Comparison of ENCODE assay signal across 1 cellular context in the genomic region with DNA sequence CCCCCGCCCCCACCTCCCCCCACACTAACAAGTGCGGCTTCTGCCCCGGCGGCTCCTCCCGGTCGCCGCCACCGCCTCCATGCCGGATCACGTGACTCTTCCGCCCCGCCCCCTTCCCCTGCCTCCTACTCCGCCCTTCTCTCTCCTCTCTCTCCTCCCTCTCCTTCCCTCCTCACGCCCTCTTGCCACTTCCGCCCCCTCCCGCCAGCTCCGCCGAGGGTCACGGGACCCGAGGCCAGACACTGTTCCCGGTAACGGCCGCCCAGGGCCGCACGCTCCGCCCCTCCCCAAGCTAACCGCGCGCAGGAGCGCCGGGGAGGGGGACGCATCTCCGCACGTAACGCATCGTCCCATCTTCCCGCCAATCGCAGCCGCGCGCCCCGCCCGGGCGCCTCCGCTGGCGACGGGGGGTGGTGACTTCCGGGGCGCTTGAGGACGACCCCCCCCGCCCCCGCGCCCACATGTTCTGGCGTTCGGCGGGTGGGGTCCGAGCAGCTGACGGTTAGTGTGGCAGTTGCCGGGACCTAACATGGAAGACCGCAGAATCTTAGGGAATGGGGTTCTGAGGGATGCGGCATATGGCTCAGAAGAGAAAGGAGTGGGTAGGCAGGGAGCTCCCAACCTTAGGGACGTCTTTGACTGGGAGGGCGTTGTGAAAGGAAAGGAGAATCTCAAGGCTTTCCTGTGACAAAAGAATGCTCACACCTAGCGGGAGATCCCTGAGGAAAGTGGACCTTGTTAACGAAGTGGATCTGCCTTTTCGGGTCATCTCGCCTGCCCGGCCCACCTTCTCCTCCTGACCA.
A peak's percentile ranks its signal among the peaks of the same experiment; 100 is the strongest.
TF ChIP-seq lines count a peak whose summit lies in the region.

A gene with protein sequence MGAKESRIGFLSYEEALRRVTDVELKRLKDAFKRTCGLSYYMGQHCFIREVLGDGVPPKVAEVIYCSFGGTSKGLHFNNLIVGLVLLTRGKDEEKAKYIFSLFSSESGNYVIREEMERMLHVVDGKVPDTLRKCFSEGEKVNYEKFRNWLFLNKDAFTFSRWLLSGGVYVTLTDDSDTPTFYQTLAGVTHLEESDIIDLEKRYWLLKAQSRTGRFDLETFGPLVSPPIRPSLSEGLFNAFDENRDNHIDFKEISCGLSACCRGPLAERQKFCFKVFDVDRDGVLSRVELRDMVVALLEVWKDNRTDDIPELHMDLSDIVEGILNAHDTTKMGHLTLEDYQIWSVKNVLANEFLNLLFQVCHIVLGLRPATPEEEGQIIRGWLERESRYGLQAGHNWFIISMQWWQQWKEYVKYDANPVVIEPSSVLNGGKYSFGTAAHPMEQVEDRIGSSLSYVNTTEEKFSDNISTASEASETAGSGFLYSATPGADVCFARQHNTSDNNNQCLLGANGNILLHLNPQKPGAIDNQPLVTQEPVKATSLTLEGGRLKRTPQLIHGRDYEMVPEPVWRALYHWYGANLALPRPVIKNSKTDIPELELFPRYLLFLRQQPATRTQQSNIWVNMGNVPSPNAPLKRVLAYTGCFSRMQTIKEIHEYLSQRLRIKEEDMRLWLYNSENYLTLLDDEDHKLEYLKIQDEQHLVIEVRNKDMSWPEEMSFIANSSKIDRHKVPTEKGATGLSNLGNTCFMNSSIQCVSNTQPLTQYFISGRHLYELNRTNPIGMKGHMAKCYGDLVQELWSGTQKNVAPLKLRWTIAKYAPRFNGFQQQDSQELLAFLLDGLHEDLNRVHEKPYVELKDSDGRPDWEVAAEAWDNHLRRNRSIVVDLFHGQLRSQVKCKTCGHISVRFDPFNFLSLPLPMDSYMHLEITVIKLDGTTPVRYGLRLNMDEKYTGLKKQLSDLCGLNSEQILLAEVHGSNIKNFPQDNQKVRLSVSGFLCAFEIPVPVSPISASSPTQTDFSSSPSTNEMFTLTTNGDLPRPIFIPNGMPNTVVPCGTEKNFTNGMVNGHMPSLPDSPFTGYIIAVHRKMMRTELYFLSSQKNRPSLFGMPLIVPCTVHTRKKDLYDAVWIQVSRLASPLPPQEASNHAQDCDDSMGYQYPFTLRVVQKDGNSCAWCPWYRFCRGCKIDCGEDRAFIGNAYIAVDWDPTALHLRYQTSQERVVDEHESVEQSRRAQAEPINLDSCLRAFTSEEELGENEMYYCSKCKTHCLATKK (N-terminal part only) (minus strand): TSS at position 92 of the 803 bp plus-strand sequence. CDS start 194 bp downstream, outside the sequence.

TF ChIP-seq in HepG2, 621 proteins besides CTCF, POLR2A, EP300 and RAD21 (continued from another document and continues in another):
- TF ChIP-seq SNRNP70 (IDR thresholded peaks at IDR 0.05; ENCODE audit: low read depth, low read length) (no peak), ZNF143 (CRISPR knock-in tag; IDR thresholded peaks at IDR 0.05) (peak; percentile 18; the same call in 1 of the 2 replicates), ZNF879 (CRISPR knock-in tag; IDR thresholded peaks at IDR 0.05) (no peak), SAFB2 (CRISPR knock-in tag; IDR thresholded peaks at IDR 0.05; ENCODE audit: borderline replicate concordance, low read depth) (peak; percentile 45; the same call in 1 of the 2 replicates), NR2F6 (IDR thresholded peaks at IDR 0.05) (peak; percentile 22; the same call in 1 of the 2 replicates), NR2F6 (CRISPR knock-in tag; IDR thresholded peaks at IDR 0.05) (peak; percentile 46; the same call in 1 of the 2 replicates), ZNF292 (CRISPR knock-in tag; IDR thresholded peaks at IDR 0.05; ENCODE audit: borderline replicate concordance, low read depth) (peak; percentile 6; the same call in 1 of the 2 replicates), ZNF530 (CRISPR knock-in tag; IDR thresholded peaks at IDR 0.05; ENCODE audit: low read depth) (no peak), ZNF562 (CRISPR knock-in tag; IDR thresholded peaks at IDR 0.05; ENCODE audit: borderline replicate concordance) (peak; percentile 48; the same call in 1 of the 2 replicates), NFKB2 (CRISPR knock-in tag; IDR thresholded peaks at IDR 0.05; ENCODE audit: borderline replicate concordance) (peak; percentile 88), ZFY (CRISPR knock-in tag; IDR thresholded peaks at IDR 0.05) (no peak), ZBTB20 (CRISPR knock-in tag; IDR thresholded peaks at IDR 0.05; ENCODE audit: borderline replicate concordance, low read depth) (no peak; the same call in 1 of the 2 replicates), SRF (IDR thresholded peaks at IDR 0.05; ENCODE audit: low read depth, low read length) (no peak; the same call in 1 of the 2 replicates), XRCC5 (optimal IDR thresholded peaks at IDR 0.05; ENCODE audit: low read length) (peak; percentile 96), FOXA1 (IDR thresholded peaks at IDR 0.05) (no peak), FOXA1 (CRISPR knock-in tag; IDR thresholded peaks at IDR 0.05) (0 out of 2 replicates have a peak, but pooled peaks have one; percentile 32), ZNF557 (CRISPR knock-in tag; IDR thresholded peaks at IDR 0.05) (no peak), ZSCAN30 (CRISPR knock-in tag; IDR thresholded peaks at IDR 0.05) (0 out of 2 replicates have a peak, but pooled peaks have one; percentile 66), ZNF543 (CRISPR knock-in tag; IDR thresholded peaks at IDR 0.05) (peak; percentile 83; the same call in 1 of the 2 replicates), MAF1 (CRISPR knock-in tag; IDR thresholded peaks at IDR 0.05; ENCODE audit: borderline replicate concordance) (peak; percentile 67), KLF9 (CRISPR knock-in tag; IDR thresholded peaks at IDR 0.05; ENCODE audit: low read depth) (peak; percentile 69; the same call in 1 of the 2 replicates), ZNF816 (CRISPR knock-in tag; IDR thresholded peaks at IDR 0.05; ENCODE audit: borderline replicate concordance) (peak; percentile 99), ZNF567 (CRISPR knock-in tag; IDR thresholded peaks at IDR 0.05; ENCODE audit: borderline replicate concordance) (peak; percentile 95), KMT2B (CRISPR knock-in tag; IDR thresholded peaks at IDR 0.05) (peak; percentile 88; the same call in 1 of the 2 replicates), ZNF383 (CRISPR knock-in tag; IDR thresholded peaks at IDR 0.05; ENCODE audit: borderline replicate concordance) (no peak), ZNF34 (CRISPR knock-in tag; IDR thresholded peaks at IDR 0.05; ENCODE audit: borderline replicate concordance) (no peak), THAP11 (CRISPR knock-in tag; IDR thresholded peaks at IDR 0.05) (peak; percentile 86), ZNF333 (CRISPR knock-in tag; IDR thresholded peaks at IDR 0.05; ENCODE audit: borderline replicate concordance) (no peak), ZNF839 (CRISPR knock-in tag; IDR thresholded peaks at IDR 0.05; ENCODE audit: borderline replicate concordance) (peak; percentile 76; the same call in 1 of the 2 replicates), ZFP36L1 (CRISPR knock-in tag; IDR thresholded peaks at IDR 0.05) (no peak), RFXANK (CRISPR knock-in tag; IDR thresholded peaks at IDR 0.05) (0 out of 2 replicates have a peak, but pooled peaks have one; percentile 43), SP1 (IDR thresholded peaks at IDR 0.05) (no peak), SP1 (CRISPR knock-in tag; IDR thresholded peaks at IDR 0.05) (peak; percentile 85), DMAP1 (CRISPR knock-in tag; IDR thresholded peaks at IDR 0.05) (peak; percentile 99), ZNF264 (CRISPR knock-in tag; IDR thresholded peaks at IDR 0.05) (peak; percentile 28; the same call in 1 of the 2 replicates), AHR (CRISPR knock-in tag; IDR thresholded peaks at IDR 0.05) (peak; percentile 40; the same call in 1 of the 2 replicates), PHB2 (IDR thresholded peaks at IDR 0.05; ENCODE audit: partially characterized antibody) (no peak), ZNF501 (CRISPR knock-in tag; IDR thresholded peaks at IDR 0.05) (peak; percentile 98), ZNF747 (CRISPR knock-in tag; IDR thresholded peaks at IDR 0.05; ENCODE audit: borderline replicate concordance) (peak; percentile 96), BORCS8-MEF2B (CRISPR knock-in tag; IDR thresholded peaks at IDR 0.05) (peak; percentile 78), ZNF570 (CRISPR knock-in tag; IDR thresholded peaks at IDR 0.05; ENCODE audit: borderline replicate concordance) (peak; percentile 63; the same call in 1 of the 2 replicates), ZBTB21 (CRISPR knock-in tag; IDR thresholded peaks at IDR 0.05) (no peak)
- TF ChIP-seq, protein P1, sequence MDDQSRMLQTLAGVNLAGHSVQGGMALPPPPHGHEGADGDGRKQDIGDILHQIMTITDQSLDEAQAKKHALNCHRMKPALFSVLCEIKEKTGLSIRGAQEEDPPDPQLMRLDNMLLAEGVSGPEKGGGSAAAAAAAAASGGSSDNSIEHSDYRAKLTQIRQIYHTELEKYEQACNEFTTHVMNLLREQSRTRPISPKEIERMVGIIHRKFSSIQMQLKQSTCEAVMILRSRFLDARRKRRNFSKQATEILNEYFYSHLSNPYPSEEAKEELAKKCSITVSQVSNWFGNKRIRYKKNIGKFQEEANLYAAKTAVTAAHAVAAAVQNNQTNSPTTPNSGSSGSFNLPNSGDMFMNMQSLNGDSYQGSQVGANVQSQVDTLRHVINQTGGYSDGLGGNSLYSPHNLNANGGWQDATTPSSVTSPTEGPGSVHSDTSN (CRISPR knock-in tag; IDR thresholded peaks at IDR 0.05; ENCODE audit: borderline replicate concordance): no peak
- TF ChIP-seq, protein P2, sequence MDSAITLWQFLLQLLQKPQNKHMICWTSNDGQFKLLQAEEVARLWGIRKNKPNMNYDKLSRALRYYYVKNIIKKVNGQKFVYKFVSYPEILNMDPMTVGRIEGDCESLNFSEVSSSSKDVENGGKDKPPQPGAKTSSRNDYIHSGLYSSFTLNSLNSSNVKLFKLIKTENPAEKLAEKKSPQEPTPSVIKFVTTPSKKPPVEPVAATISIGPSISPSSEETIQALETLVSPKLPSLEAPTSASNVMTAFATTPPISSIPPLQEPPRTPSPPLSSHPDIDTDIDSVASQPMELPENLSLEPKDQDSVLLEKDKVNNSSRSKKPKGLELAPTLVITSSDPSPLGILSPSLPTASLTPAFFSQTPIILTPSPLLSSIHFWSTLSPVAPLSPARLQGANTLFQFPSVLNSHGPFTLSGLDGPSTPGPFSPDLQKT (CRISPR knock-in tag; IDR thresholded peaks at IDR 0.05; ENCODE audit: borderline replicate concordance): peak; percentile 63; the same call in 1 of the 2 replicates
- TF ChIP-seq, protein P3, sequence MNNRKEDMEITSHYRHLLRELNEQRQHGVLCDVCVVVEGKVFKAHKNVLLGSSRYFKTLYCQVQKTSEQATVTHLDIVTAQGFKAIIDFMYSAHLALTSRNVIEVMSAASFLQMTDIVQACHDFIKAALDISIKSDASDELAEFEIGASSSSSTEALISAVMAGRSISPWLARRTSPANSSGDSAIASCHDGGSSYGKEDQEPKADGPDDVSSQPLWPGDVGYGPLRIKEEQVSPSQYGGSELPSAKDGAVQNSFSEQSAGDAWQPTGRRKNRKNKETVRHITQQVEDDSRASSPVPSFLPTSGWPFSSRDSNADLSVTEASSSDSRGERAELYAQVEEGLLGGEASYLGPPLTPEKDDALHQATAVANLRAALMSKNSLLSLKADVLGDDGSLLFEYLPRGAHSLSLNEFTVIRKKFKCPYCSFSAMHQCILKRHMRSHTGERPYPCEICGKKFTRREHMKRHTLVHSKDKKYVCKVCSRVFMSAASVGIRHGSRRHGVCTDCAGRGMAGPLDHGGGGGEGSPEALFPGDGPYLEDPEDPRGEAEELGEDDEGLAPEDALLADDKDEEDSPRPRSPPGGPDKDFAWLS (CRISPR knock-in tag; IDR thresholded peaks at IDR 0.05; ENCODE audit: borderline replicate concordance): no peak; the same call in 1 of the 2 replicates
- TF ChIP-seq, protein P4, sequence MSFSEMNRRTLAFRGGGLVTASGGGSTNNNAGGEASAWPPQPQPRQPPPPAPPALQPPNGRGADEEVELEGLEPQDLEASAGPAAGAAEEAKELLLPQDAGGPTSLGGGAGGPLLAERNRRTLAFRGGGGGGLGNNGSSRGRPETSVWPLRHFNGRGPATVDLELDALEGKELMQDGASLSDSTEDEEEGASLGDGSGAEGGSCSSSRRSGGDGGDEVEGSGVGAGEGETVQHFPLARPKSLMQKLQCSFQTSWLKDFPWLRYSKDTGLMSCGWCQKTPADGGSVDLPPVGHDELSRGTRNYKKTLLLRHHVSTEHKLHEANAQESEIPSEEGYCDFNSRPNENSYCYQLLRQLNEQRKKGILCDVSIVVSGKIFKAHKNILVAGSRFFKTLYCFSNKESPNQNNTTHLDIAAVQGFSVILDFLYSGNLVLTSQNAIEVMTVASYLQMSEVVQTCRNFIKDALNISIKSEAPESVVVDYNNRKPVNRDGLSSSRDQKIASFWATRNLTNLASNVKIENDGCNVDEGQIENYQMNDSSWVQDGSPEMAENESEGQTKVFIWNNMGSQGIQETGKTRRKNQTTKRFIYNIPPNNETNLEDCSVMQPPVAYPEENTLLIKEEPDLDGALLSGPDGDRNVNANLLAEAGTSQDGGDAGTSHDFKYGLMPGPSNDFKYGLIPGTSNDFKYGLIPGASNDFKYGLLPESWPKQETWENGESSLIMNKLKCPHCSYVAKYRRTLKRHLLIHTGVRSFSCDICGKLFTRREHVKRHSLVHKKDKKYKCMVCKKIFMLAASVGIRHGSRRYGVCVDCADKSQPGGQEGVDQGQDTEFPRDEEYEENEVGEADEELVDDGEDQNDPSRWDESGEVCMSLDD (CRISPR knock-in tag; IDR thresholded peaks at IDR 0.05; ENCODE audit: borderline replicate concordance): peak; percentile 50; the same call in 1 of the 2 replicates
- TF ChIP-seq, protein P5, sequence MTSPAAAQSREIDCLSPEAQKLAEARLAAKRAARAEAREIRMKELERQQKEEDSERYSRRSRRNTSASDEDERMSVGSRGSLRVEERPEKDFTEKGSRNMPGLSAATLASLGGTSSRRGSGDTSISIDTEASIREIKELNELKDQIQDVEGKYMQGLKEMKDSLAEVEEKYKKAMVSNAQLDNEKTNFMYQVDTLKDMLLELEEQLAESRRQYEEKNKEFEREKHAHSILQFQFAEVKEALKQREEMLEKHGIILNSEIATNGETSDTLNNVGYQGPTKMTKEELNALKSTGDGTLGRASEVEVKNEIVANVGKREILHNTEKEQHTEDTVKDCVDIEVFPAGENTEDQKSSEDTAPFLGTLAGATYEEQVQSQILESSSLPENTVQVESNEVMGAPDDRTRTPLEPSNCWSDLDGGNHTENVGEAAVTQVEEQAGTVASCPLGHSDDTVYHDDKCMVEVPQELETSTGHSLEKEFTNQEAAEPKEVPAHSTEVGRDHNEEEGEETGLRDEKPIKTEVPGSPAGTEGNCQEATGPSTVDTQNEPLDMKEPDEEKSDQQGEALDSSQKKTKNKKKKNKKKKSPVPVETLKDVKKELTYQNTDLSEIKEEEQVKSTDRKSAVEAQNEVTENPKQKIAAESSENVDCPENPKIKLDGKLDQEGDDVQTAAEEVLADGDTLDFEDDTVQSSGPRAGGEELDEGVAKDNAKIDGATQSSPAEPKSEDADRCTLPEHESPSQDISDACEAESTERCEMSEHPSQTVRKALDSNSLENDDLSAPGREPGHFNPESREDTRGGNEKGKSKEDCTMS (CRISPR knock-in tag; conservative IDR thresholded peaks at IDR 0.05): no peak
- TF ChIP-seq, protein P6, sequence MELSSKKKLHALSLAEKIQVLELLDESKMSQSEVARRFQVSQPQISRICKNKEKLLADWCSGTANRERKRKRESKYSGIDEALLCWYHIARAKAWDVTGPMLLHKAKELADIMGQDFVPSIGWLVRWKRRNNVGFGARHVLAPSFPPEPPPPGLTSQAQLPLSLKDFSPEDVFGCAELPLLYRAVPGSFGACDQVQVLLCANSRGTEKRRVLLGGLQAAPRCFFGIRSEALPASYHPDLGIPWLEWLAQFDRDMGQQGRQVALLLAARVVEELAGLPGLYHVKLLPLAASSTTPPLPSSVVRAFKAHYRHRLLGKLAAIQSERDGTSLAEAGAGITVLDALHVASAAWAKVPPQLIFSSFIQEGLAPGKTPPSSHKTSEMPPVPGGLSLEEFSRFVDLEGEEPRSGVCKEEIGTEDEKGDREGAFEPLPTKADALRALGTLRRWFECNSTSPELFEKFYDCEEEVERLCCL (CRISPR knock-in tag; IDR thresholded peaks at IDR 0.05; ENCODE audit: borderline replicate concordance): no peak
